17 cellular contexts compared by ENCODE assay signal in genomic region chr21:42389449-42389835, GRCh38. TPM values are rescaled to one million over a fixed set of nuclear protein-coding genes. Genes with fewer than 3 reads are reported as not detected.
DNase-seq lines count a peak whose midpoint lies in the region; ATAC-seq, FAIRE-seq and TF ChIP-seq lines count a peak whose summit lies in the region.
"Had no signal": no experiment of that assay in that cellular context is flagged by ENCODE, and none has a peak within 500 bp of the region (broad histone marks: within the 10 kb centered on the region; RNA-seq: fewer than 3 reads in every experiment).

No MANE protein-coding gene starts in this region.

- H2BK120ac ChIP-seq in H1 (replicated peaks; ENCODE audit: low read depth, low read length), result no peak overlapping the region

- no peak overlapping the region for H3K9ac ChIP-seq in H1 (replicated peaks in 1 of 4; ENCODE audit: extremely low read depth in 1 of 4, low read depth in 3 of 4, low read length in 3 of 4)

- no peak overlapping the region for H4K5ac ChIP-seq in H1 (ENCODE audit: insufficient read length, low read depth, low read length)

- no peaks in the 10 kb centered on the region for H4K20me1 ChIP-seq in H1 (replicated peaks in 1 of 2; ENCODE audit: control insufficient read depth in 1 of 2, insufficient read depth in 2 of 2, low read length in 2 of 2)

- no peak overlapping the region for H4K91ac ChIP-seq in H1 (replicated peaks; ENCODE audit: insufficient read length, low read length)

- 0 out of 7 replicates have a peak, but pooled peaks cover 0 to 2% (median 0%) of the 10 kb centered on the region in 4 experiments for H3K27me3 ChIP-seq in H1 (replicated peaks in 1 of 4; ENCODE audit: control insufficient read depth in 3 of 4, extremely low read depth in 1 of 4, insufficient read depth in 3 of 4, low read length in 3 of 4)
- no peaks in the 10 kb centered on the region for H3K27me3 ChIP-seq in prostate gland (replicated peaks; ENCODE audit: insufficient read depth)

- peak overlapping the region; percentile 82; the same call in 1 of the 2 replicates for H2BK12ac ChIP-seq in H1 (ENCODE audit: low read depth, low read length)

- no peak overlapping the region for H2BK20ac ChIP-seq in H1 (ENCODE audit: low read length)

- H2BK15ac ChIP-seq in H1 (ENCODE audit: low read length), result no peak overlapping the region

- no peak overlapping the region for H3K4ac ChIP-seq in H1 (replicated peaks; ENCODE audit: insufficient read length, low read depth, low read length)

- POLR2A ChIA-PET in H1 (lab: Charles Lee; ENCODE audit: partially characterized antibody), result interaction anchor here (0.9 to 1.6 kb wide), 3 partner anchors 11 to 16 kb away, joined by 3 to 5 read pairs (median 3); no protein-coding TSS in a partner anchor

- no peaks in the 10 kb centered on the region for H3K79me1 ChIP-seq in H1 (ENCODE audit: low read depth, low read length)

- H3K36me3 ChIP-seq in H1 (ENCODE audit: control insufficient read depth in 2 of 4, insufficient read depth in 4 of 4, low read length in 3 of 4), result no peaks in the 10 kb centered on the region
- no peaks in the 10 kb centered on the region for H3K36me3 ChIP-seq in prostate gland
- H3K36me3 ChIP-seq: adrenal gland had no signal

- peaks cover 0 to 12% (median 9%) of the 10 kb centered on the region in 4 experiments; a peak in 3 of 7 replicates for H3K4me1 ChIP-seq in H1 (replicated peaks in 1 of 4; ENCODE audit: control insufficient read depth in 3 of 4, insufficient read depth in 4 of 4, low read length in 3 of 4)
- H3K4me1 ChIP-seq in prostate gland (replicated peaks), result no peaks in the 10 kb centered on the region
- H3K4me1 ChIP-seq: adrenal gland had no signal

- H3K56ac ChIP-seq in H1 (replicated peaks; ENCODE audit: insufficient read length, low read depth, low read length), result no peak overlapping the region

- H3K23me2 ChIP-seq in H1 (ENCODE audit: low read depth, low read length), result no peaks in the 10 kb centered on the region

- H2AK5ac ChIP-seq in H1 (ENCODE audit: low read depth, low read length), result no peak overlapping the region

- no peak overlapping the region; the same call in 1 of the 2 replicates for H3K18ac ChIP-seq in H1 (ENCODE audit: extremely low read depth, low read length)

- CTCF ChIA-PET in H1 (lab: Charles Lee; ENCODE audit: partially characterized antibody), result interaction anchor here (1.0 to 2.2 kb wide), 4 partner anchors 9 to 75 kb away, joined by 3 to 6 read pairs (median 4); no protein-coding TSS in a partner anchor

- no peak for TF ChIP-seq EP300 in H1 (IDR thresholded peaks at IDR 0.05; ENCODE audit: borderline replicate concordance in 1 of 2, low read depth in 2 of 2, low read length in 2 of 2)

- peaks cover 0 to 5% of the 10 kb centered on the region in 2 donors for H3K9me3 Mint-ChIP-seq in activated naive CD4-positive, alpha-beta T cell treated with anti-CD3 and anti-CD28 coated beads, Interleukin-2, amount 50 U/mL, for 72 hours
- H3K9me3 Mint-ChIP-seq: endodermal cell; neural crest cell; stimulated activated naive CD8-positive, alpha-beta T cell treated with anti-CD3 and anti-CD28 coated beads, Interleukin-15, amount 100 ng/mL, for 72 hours had no signal

- H4K8ac ChIP-seq in H1 (ENCODE audit: extremely low read depth, insufficient read depth, low read length), result no peak overlapping the region

- ATAC-seq in HG03378 (IDR thresholded peaks at IDR 0.05; ENCODE audit: unreplicated experiment), result no peak
- no peak for ATAC-seq in activated naive CD4-positive, alpha-beta T cell treated with anti-CD3 and anti-CD28 coated beads, Interleukin-2, amount 50 U/mL, for 72 hours
- ATAC-seq: activated CD4-positive, alpha-beta T cell treated with anti-CD3 and anti-CD28 coated beads for 36 hours; HCT116; stimulated activated naive CD8-positive, alpha-beta T cell treated with anti-CD3 and anti-CD28 coated beads, Interleukin-15, amount 100 ng/mL, for 72 hours had no signal

- H3K23ac ChIP-seq in H1 (ENCODE audit: insufficient read length), result no peak overlapping the region

- FAIRE-seq in H1 (lab: Jason Lieb, UNC), result no peak
- FAIRE-seq: A204.1, RCC 7860 had no signal

- TF ChIP-seq RAD21 in H1 (IDR thresholded peaks at IDR 0.05 in 1 of 2, conservative IDR thresholded peaks at IDR 0.05 in 1 of 2; ENCODE audit: low read depth in 2 of 2, low read length in 2 of 2), result no peak

- peak overlapping the region; percentile 26 to 39; a peak in 3 of 4 replicates for H3K4me2 ChIP-seq in H1 (ENCODE audit: insufficient read depth in 1 of 2, low read depth in 2 of 2, low read length in 2 of 2)

- H3K14ac ChIP-seq in H1 (ENCODE audit: insufficient read length), result no peak overlapping the region

- peaks cover 19 to 73% of the 10 kb centered on the region in 2 donors for H3K36me3 Mint-ChIP-seq in activated naive CD4-positive, alpha-beta T cell treated with anti-CD3 and anti-CD28 coated beads, Interleukin-2, amount 50 U/mL, for 72 hours

- TF ChIP-seq POLR2A in H1 (IDR thresholded peaks at IDR 0.05; ENCODE audit: control extremely low read depth in 1 of 2, low read depth in 2 of 2, low read length in 2 of 2) (no peak; a peak in 1 of 3 replicates), prostate gland (IDR thresholded peaks at IDR 0.05) (no peak)

- no peaks in the 10 kb centered on the region for H3K79me2 ChIP-seq in H1 (ENCODE audit: control insufficient read depth in 1 of 2, insufficient read depth in 2 of 2, low read length in 2 of 2)

- H3K27ac ChIP-seq in H1 (ENCODE audit: low read depth, low read length) (0 out of 2 replicates have a peak overlapping the region, but pooled peaks have one; percentile 15), prostate gland (no peak overlapping the region)
- H3K27ac ChIP-seq: adrenal gland had no signal

- H3K4me3 ChIP-seq in H1 (ENCODE audit: extremely low read depth in 1 of 4, insufficient read depth in 2 of 4, low read depth in 3 of 4, low read length in 4 of 4) (peak overlapping the region in 1 of 4 experiments; percentile 3; a peak in 1 of 8 replicates), prostate gland (no peak overlapping the region)
- H3K4me3 ChIP-seq: adrenal gland had no signal

- H2AFZ ChIP-seq in H1 (ENCODE audit: low read length), result no peak overlapping the region

- H3K27ac Mint-ChIP-seq in activated naive CD4-positive, alpha-beta T cell treated with anti-CD3 and anti-CD28 coated beads, Interleukin-2, amount 50 U/mL, for 72 hours, result no peak overlapping the region
- H3K27ac Mint-ChIP-seq: activated CD4-positive, alpha-beta T cell treated with anti-CD3 and anti-CD28 coated beads for 36 hours; endodermal cell had no signal

- 55% methylated on average over 6 of the region's 6 CpGs; no CpG with 5 or more reads in 1 of the 2 experiments for WGBS in H1 (ENCODE audit: extremely low coverage in 1 of 2, insufficient coverage in 1 of 2, insufficient read length in 1 of 2, insufficient replicate concordance in 2 of 2, low coverage in 1 of 2, low lambda C conversion rate in 2 of 2, missing lambda C conversion rate in 1 of 2), 2 experiments
- WGBS in prostate gland, result 27% methylated on average over 6 of the region's 6 CpGs

- no peak for TF ChIP-seq CTCF in H1 (IDR thresholded peaks at IDR 0.05; ENCODE audit: control extremely low read depth in 1 of 3, insufficient read depth in 1 of 3, low read depth in 1 of 3, low read length in 3 of 3)
- peak in 2 of 4 experiments; percentile 22 to 31 for TF ChIP-seq CTCF in prostate gland (IDR thresholded peaks at IDR 0.05)

- H3K9me3 ChIP-seq in H1 (ENCODE audit: insufficient read depth in 2 of 2, low read depth in 1 of 2, low read length in 1 of 2) (peaks cover 0 to 4% of the 10 kb centered on the region in 2 experiments; a peak in 1 of 4 replicates), prostate gland (no peaks in the 10 kb centered on the region)
- H3K9me3 ChIP-seq: adrenal gland had no signal

- intact Hi-C loops in prostate gland (cut with DNase I), result no loop called here

- DNase-seq in NCI-H345 (lab: John Stamatoyannopoulos, UW), result peak; percentile 23
- DNase-seq in NCI-H345 treated with DMSO at 0.1 percent for 48 hours (lab: John Stamatoyannopoulos, UW; ENCODE audit: unreplicated experiment), result no peak
- peak; percentile 71 for DNase-seq in NCI-H526 treated with DMSO at 0.1 percent for 48 hours (lab: John Stamatoyannopoulos, UW)
- no peak for DNase-seq in H1 (ENCODE audit: low read depth in 1 of 2, low spot score in 2 of 2)
- DNase-seq in prostate gland (ENCODE audit: low spot score), result peak; percentile 69
- no peak for DNase-seq in activated naive CD4-positive, alpha-beta T cell treated with anti-CD3 and anti-CD28 coated beads, Interleukin-2, amount 50 U/mL, for 72 hours (ENCODE audit: low spot score in 2 of 2)
- DNase-seq in stimulated activated CD4-positive, alpha-beta T cell treated with anti-CD3 and anti-CD28 coated beads, Interleukin-1b, Interleukin-23, amount 100 ng/mL, for 48 hours, result no peak
- DNase-seq: activated CD4-positive, alpha-beta T cell treated with anti-CD3 and anti-CD28 coated beads for 36 hours; adrenal gland; EL; endodermal cell; stimulated activated naive CD8-positive, alpha-beta T cell treated with anti-CD3 and anti-CD28 coated beads, Interleukin-15, amount 100 ng/mL, for 72 hours had no signal

- no peak overlapping the region for H2BK5ac ChIP-seq in H1 (ENCODE audit: low read depth, low read length)

RNA-seq across cellular contexts. Expression of gene TMPRSS3, which starts 6.4 kb away (rescaled TPM):
- total RNA-seq in H1 (2021; fragmentation: NEBNext Ultra II Directional; extraction: Animal tissue kit (Norgen Biotek cat#: 25700)), result not detected in 2 replicates
- polyA plus RNA-seq in H1 (2011; rRNA removed), result 0.38 and 0.75 TPM in 2 replicates
- 0.61 TPM for polyA plus RNA-seq in H1 (2011; cell fraction: cytosol; rRNA removed)
- 0.63 TPM for polyA plus RNA-seq in H1 (2011; cell fraction: nucleus; rRNA removed)
- 0.19 to 0.52 TPM (median 0.36 TPM) in 3 of 4 replicates, not detected in the other for polyA plus RNA-seq in H1 (2012, experiment 1 of 2)
- 0.16 TPM for polyA plus RNA-seq in H1 (2012, experiment 2 of 2)
- 0.06 TPM for polyA plus RNA-seq in H1 (2013, experiment 1 of 2)
- polyA plus RNA-seq in H1 (2013, experiment 2 of 2), result 0.13 TPM
- polyA minus RNA-seq in H1 (2011; rRNA and poly(A)+ RNA removed), result 0.44 and 0.63 TPM in 2 replicates
- not detected for polyA minus RNA-seq in H1 (2011; cell fraction: cytosol; rRNA and poly(A)+ RNA removed)
- 1.3 TPM for polyA minus RNA-seq in H1 (2011; cell fraction: nucleus; rRNA and poly(A)+ RNA removed)
- total RNA-seq in prostate gland, result under 1 TPM; 0.27 to 0.34 TPM
- 10 to 100 TPM in 1 of 2 donors, 1 to 10 TPM in 1; 9.8 to 68.6 TPM for total RNA-seq in activated naive CD4-positive, alpha-beta T cell treated with anti-CD3 and anti-CD28 coated beads, Interleukin-2, amount 50 U/mL, for 72 hours
- total RNA-seq: endodermal cell, neural crest cell had no signal

RNA-seq across cellular contexts. Expression of gene UBASH3A, which starts 14.3 kb away (rescaled TPM):
- total RNA-seq in H1 (2021; fragmentation: NEBNext Ultra II Directional; extraction: Animal tissue kit (Norgen Biotek cat#: 25700)), result not detected in 2 replicates
- polyA plus RNA-seq in H1 (2011; rRNA removed), result not detected in 2 replicates
- polyA plus RNA-seq in H1 (2011; cell fraction: cytosol; rRNA removed), result not detected
- polyA plus RNA-seq in H1 (2011; cell fraction: nucleus; rRNA removed), result not detected
- not detected in 4 replicates for polyA plus RNA-seq in H1 (2012, experiment 1 of 2)
- polyA plus RNA-seq in H1 (2012, experiment 2 of 2), result not detected
- polyA plus RNA-seq in H1 (2013, experiment 1 of 2), result not detected
- not detected for polyA plus RNA-seq in H1 (2013, experiment 2 of 2)
- 0.19 TPM in 1 of 2 replicates, not detected in the other for polyA minus RNA-seq in H1 (2011; rRNA and poly(A)+ RNA removed)
- not detected for polyA minus RNA-seq in H1 (2011; cell fraction: cytosol; rRNA and poly(A)+ RNA removed)
- polyA minus RNA-seq in H1 (2011; cell fraction: nucleus; rRNA and poly(A)+ RNA removed), result not detected
- total RNA-seq in prostate gland, result 1 to 10 TPM in 1 of 2 donors, under 1 TPM in 1; 0.23 to 1.8 TPM
- 10 to 100 TPM; 13.0 to 51.9 TPM for total RNA-seq in activated naive CD4-positive, alpha-beta T cell treated with anti-CD3 and anti-CD28 coated beads, Interleukin-2, amount 50 U/mL, for 72 hours
- total RNA-seq: endodermal cell, neural crest cell had no signal

RNA-seq across cellular contexts. Expression of gene TFF1, which starts 23.1 kb away (rescaled TPM):
- total RNA-seq in H1 (2021; fragmentation: NEBNext Ultra II Directional; extraction: Animal tissue kit (Norgen Biotek cat#: 25700)), result not detected in 2 replicates
- not detected in 2 replicates for polyA plus RNA-seq in H1 (2011; rRNA removed)
- not detected for polyA plus RNA-seq in H1 (2011; cell fraction: cytosol; rRNA removed)
- polyA plus RNA-seq in H1 (2011; cell fraction: nucleus; rRNA removed), result not detected
- not detected in 4 replicates for polyA plus RNA-seq in H1 (2012, experiment 1 of 2)
- polyA plus RNA-seq in H1 (2012, experiment 2 of 2), result not detected
- polyA plus RNA-seq in H1 (2013, experiment 1 of 2), result not detected
- polyA plus RNA-seq in H1 (2013, experiment 2 of 2), result not detected
- polyA minus RNA-seq in H1 (2011; rRNA and poly(A)+ RNA removed), result not detected in 2 replicates
- polyA minus RNA-seq in H1 (2011; cell fraction: cytosol; rRNA and poly(A)+ RNA removed), result not detected
- polyA minus RNA-seq in H1 (2011; cell fraction: nucleus; rRNA and poly(A)+ RNA removed), result not detected
- total RNA-seq in prostate gland, result 10 to 100 TPM in 1 of 2 donors, 1 to 10 TPM in 1; 4.7 to 16.2 TPM
- total RNA-seq in activated naive CD4-positive, alpha-beta T cell treated with anti-CD3 and anti-CD28 coated beads, Interleukin-2, amount 50 U/mL, for 72 hours, result not detected
- total RNA-seq: activated CD4-positive, alpha-beta T cell treated with anti-CD3 and anti-CD28 coated beads for 36 hours; neural crest cell had no signal

RNA-seq across cellular contexts. Expression of gene TFF2, which starts 38.6 kb away (rescaled TPM):
- total RNA-seq in H1 (2021; fragmentation: NEBNext Ultra II Directional; extraction: Animal tissue kit (Norgen Biotek cat#: 25700)), result not detected in 2 replicates
- not detected in 2 replicates for polyA plus RNA-seq in H1 (2011; rRNA removed)
- not detected for polyA plus RNA-seq in H1 (2011; cell fraction: cytosol; rRNA removed)
- polyA plus RNA-seq in H1 (2011; cell fraction: nucleus; rRNA removed), result not detected
- not detected in 4 replicates for polyA plus RNA-seq in H1 (2012, experiment 1 of 2)
- polyA plus RNA-seq in H1 (2012, experiment 2 of 2), result not detected
- polyA plus RNA-seq in H1 (2013, experiment 1 of 2), result not detected
- polyA plus RNA-seq in H1 (2013, experiment 2 of 2), result not detected
- polyA minus RNA-seq in H1 (2011; rRNA and poly(A)+ RNA removed), result not detected in 2 replicates
- polyA minus RNA-seq in H1 (2011; cell fraction: cytosol; rRNA and poly(A)+ RNA removed), result not detected
- polyA minus RNA-seq in H1 (2011; cell fraction: nucleus; rRNA and poly(A)+ RNA removed), result not detected
- total RNA-seq in prostate gland, result not detected
- not detected for total RNA-seq in activated naive CD4-positive, alpha-beta T cell treated with anti-CD3 and anti-CD28 coated beads, Interleukin-2, amount 50 U/mL, for 72 hours
- total RNA-seq: activated CD4-positive, alpha-beta T cell treated with anti-CD3 and anti-CD28 coated beads for 36 hours; adrenal gland; endodermal cell; neural crest cell had no signal

Comparison
In these comparisons a context has a peak if more than half of its experiments do, and no peak if none do; other contexts are left out.
1. DNase-seq: peak in NCI-H345 (single experiment), NCI-H526 treated with DMSO at 0.1 percent for 48 hours (single experiment) and prostate gland (single experiment); none in NCI-H345 treated with DMSO at 0.1 percent for 48 hours (single experiment), H1 (0 of 2), activated naive CD4-positive, alpha-beta T cell treated with anti-CD3 and anti-CD28 coated beads, Interleukin-2, amount 50 U/mL, for 72 hours (0 of 2) and stimulated activated CD4-positive, alpha-beta T cell treated with anti-CD3 and anti-CD28 coated beads, Interleukin-1b, Interleukin-23, amount 100 ng/mL, for 48 hours (single experiment).
2. RNA of gene UBASH3A, which starts 14.3 kb away (total RNA-seq): 13.0 to 51.9 TPM in activated naive CD4-positive, alpha-beta T cell treated with anti-CD3 and anti-CD28 coated beads, Interleukin-2, amount 50 U/mL, for 72 hours; 0.23 to 1.8 TPM in prostate gland and not detected in H1; every median in the first group is over 4 times any median in the second.